11 cellular contexts compared by ENCODE assay signal in genomic region chr3:166011771-166012170, GRCh38.
"Had no signal": no experiment of that assay in that cellular context is flagged by ENCODE, and none has a peak within 500 bp of the region (broad histone marks: within the 10 kb centered on the region; RNA-seq: fewer than 3 reads in every experiment).

No MANE protein-coding gene starts in this region.

- H3K27ac Mint-ChIP-seq: GM23338, H9, HFFc6 had no signal

- H3K27ac ChIP-seq: GM23248 had no signal

- H3K36me3 ChIP-seq: HAP-1 had no signal

- H3K4me3 Mint-ChIP-seq: GM23338, H9, HFFc6 had no signal

- H3K4me2 ChIP-seq: GM23338 had no signal

- DNase-seq: GM23248, GOT3, H7, H9, HCEC 1CT, HFFc6 had no signal

- H3K4me3 ChIP-seq: GM23248, GM23338, HAP-1 had no signal

- H3K4me1 Mint-ChIP-seq: GM23338, H9 had no signal

- H2AFZ ChIP-seq: GM23248, GM23338 had no signal

- H3K4me1 ChIP-seq: HAP-1 had no signal

- H3K9ac ChIP-seq: GM23248 had no signal

- FAIRE-seq: H1, H54 had no signal

- ATAC-seq: GM23338, HCT116 had no signal

- H3K9me3 ChIP-seq: HAP-1 had no signal
